Comparison of ENCODE assay signal across 20 cellular contexts in the genomic region with DNA sequence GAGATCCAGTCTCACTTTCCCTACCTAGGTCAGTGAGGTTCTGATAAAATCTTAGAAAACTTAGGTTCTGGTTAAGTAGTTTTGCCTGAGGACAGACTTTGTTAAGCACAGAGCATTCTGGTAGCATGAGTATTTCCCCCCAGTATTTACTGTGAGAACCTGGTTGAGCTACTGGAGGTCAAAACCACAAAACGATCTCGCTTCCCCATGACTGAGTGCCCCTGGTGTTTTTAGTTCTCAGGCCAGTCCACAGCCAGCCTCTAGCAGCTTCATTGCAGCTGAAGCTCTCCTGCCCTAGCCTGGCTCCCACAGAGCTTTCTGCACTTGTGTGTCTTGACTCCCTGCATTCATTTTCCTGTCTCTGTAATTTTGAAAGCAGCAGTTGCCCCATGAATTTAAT.
DNase-seq lines count a peak whose midpoint lies in the region; ATAC-seq and TF ChIP-seq lines count a peak whose summit lies in the region.
"Had no signal": no experiment of that assay in that cellular context is flagged by ENCODE, and none has a peak within 500 bp of the region (broad histone marks: within the 10 kb centered on the region; RNA-seq: fewer than 3 reads in every experiment).

No MANE protein-coding gene starts in this region.

- intact Hi-C loops in CD14-positive monocyte (cut with micrococcal nuclease) = no loop called here

- no peaks in the 10 kb centered on the region for H3K27me3 ChIP-seq in HAP-1 (ENCODE audit: low read depth)

- H3K4me1 ChIP-seq in HAP-1 = no peaks in the 10 kb centered on the region

- H3K4me3 Mint-ChIP-seq in CD14-positive monocyte = no peak overlapping the region
- H3K4me3 Mint-ChIP-seq: activated CD4-positive, alpha-beta T cell treated with anti-CD3 and anti-CD28 coated beads for 36 hours; memory B cell; neural crest cell; stimulated activated naive CD8-positive, alpha-beta T cell treated with anti-CD3 and anti-CD28 coated beads, Interleukin-15, Interleukin-2, amounts not matched to agents 100 ng/mL and 50 ng/mL, for 24 hours had no signal

- H3K4me3 ChIP-seq in GM12865 (ENCODE audit: low read depth, low read length) (no peak overlapping the region), HAP-1 (no peak overlapping the region)
- H3K4me3 ChIP-seq: PC-9, SK-N-MC had no signal

- H3K27ac Mint-ChIP-seq in CD14-positive monocyte = no peak overlapping the region
- H3K27ac Mint-ChIP-seq: activated CD4-positive, alpha-beta T cell treated with anti-CD3 and anti-CD28 coated beads for 36 hours; memory B cell; stimulated activated naive CD8-positive, alpha-beta T cell treated with anti-CD3 and anti-CD28 coated beads, Interleukin-15, Interleukin-2, amounts not matched to agents 100 ng/mL and 50 ng/mL, for 24 hours had no signal

- peaks cover 2% of the 10 kb centered on the region; the same call in 1 of the 2 replicates for H3K9me3 ChIP-seq in HAP-1

- in situ Hi-C loops in HAP-1 (cut with MboI; ENCODE audit: low sequenced_read_pairs) = no loop called here

- DNase-seq in GM12865 (ENCODE audit: low read depth) (peak; percentile 95), kidney glomerular epithelial cell (lab: John Stamatoyannopoulos, UW) (peak; percentile 32), HAP-1 (ENCODE audit: low spot score in 2 of 2) (no peak), RKO (ENCODE audit: low spot score) (no peak), CD14-positive monocyte (ENCODE audit: low spot score) (no peak), DMS114 treated with DMSO at 0.1 percent for 48 hours (lab: John Stamatoyannopoulos, UW; ENCODE audit: unreplicated experiment) (no peak)
- DNase-seq: activated CD4-positive, alpha-beta T cell treated with anti-CD3 and anti-CD28 coated beads for 36 hours; effector CD4-positive, alpha-beta T cell; head of caudate nucleus; KG1; NCI-H1092 treated with DMSO at 0.1 percent for 48 hours; NCI-H2107; PC-9; stimulated activated CD4-positive, alpha-beta T cell treated with anti-CD3 and anti-CD28 coated beads, Interleukin-15, amount 100 ng/mL, for 24 hours had no signal

- no peaks in the 10 kb centered on the region for H3K36me3 Mint-ChIP-seq in CD14-positive monocyte
- H3K36me3 Mint-ChIP-seq: memory B cell had no signal

- TF ChIP-seq CTCF in GM12865 (IDR thresholded peaks at IDR 0.05; ENCODE audit: insufficient read depth, low read depth, low read length, missing control alignments) = no peak
- no peak for TF ChIP-seq CTCF in CD14-positive monocyte (IDR thresholded peaks at IDR 0.05)

- H3K4me1 Mint-ChIP-seq in CD14-positive monocyte = no peaks in the 10 kb centered on the region
- H3K4me1 Mint-ChIP-seq: activated CD4-positive, alpha-beta T cell treated with anti-CD3 and anti-CD28 coated beads for 36 hours; memory B cell; neural crest cell had no signal

- peaks cover 7 to 26% (median 15%) of the 10 kb centered on the region in 7 donors for H3K9me3 Mint-ChIP-seq in CD14-positive monocyte

- peaks cover 0 to 2% (median 1%) of the 10 kb centered on the region in 3 donors for H3K27me3 Mint-ChIP-seq in CD14-positive monocyte (ENCODE audit: low read depth in 3 of 3)
- H3K27me3 Mint-ChIP-seq: activated CD4-positive, alpha-beta T cell treated with anti-CD3 and anti-CD28 coated beads for 36 hours; memory B cell had no signal

- H3K36me3 ChIP-seq in HAP-1 (replicated peaks) = no peaks in the 10 kb centered on the region

- ATAC-seq in GM21360 (IDR thresholded peaks at IDR 0.05; ENCODE audit: unreplicated experiment) (peak; percentile 80), HG03432 (IDR thresholded peaks at IDR 0.05; ENCODE audit: unreplicated experiment) (peak; percentile 60)
- ATAC-seq: activated CD4-positive, alpha-beta T cell treated with anti-CD3 and anti-CD28 coated beads for 36 hours had no signal

Comparison
In these comparisons a context has a peak if more than half of its experiments do, and no peak if none do; other contexts are left out.
1. DNase-seq: peak in GM12865 (single experiment) and kidney glomerular epithelial cell (single experiment); none in HAP-1 (0 of 2), RKO (single experiment), CD14-positive monocyte (single experiment) and DMS114 treated with DMSO at 0.1 percent for 48 hours (single experiment).